Comparison of ENCODE assay signal across 21 cellular contexts in genomic region chr4:107380836-107381438, GRCh38.
A peak's percentile ranks its signal among the peaks of the same experiment; 100 is the strongest.
DNase-seq lines count a peak whose midpoint lies in the region; ATAC-seq, FAIRE-seq and TF ChIP-seq lines count a peak whose summit lies in the region.
"Had no signal": no experiment of that assay in that cellular context is flagged by ENCODE, and none has a peak within 500 bp of the region (broad histone marks: within the 10 kb centered on the region; RNA-seq: fewer than 3 reads in every experiment).

No MANE protein-coding gene starts in this region.

- H3K4me1 ChIP-seq in K562 (replicated peaks in 1 of 2; ENCODE audit: control insufficient read depth in 2 of 2, insufficient read depth in 2 of 2, low read length in 2 of 2) (no peaks in the 10 kb centered on the region), smooth muscle cell (ENCODE audit: low read depth) (peaks cover 10% of the 10 kb centered on the region)
- H3K4me1 ChIP-seq: body of pancreas, upper lobe of left lung had no signal

- DNase-seq in NCI-H524 (lab: John Stamatoyannopoulos, UW) (peak; percentile 7 to 18), NCI-H524 treated with DMSO at 0.1 percent for 48 hours (lab: John Stamatoyannopoulos, UW) (no peak), NCI-H2171 treated with DMSO at 0.1 percent for 48 hours (lab: John Stamatoyannopoulos, UW) (peak; percentile 32), K562 (ENCODE audit: extremely low read depth in 1 of 4, low spot score in 3 of 4) (peak in 1 of 4 experiments; percentile 4), smooth muscle cell (lab: John Stamatoyannopoulos, UW; ENCODE audit: unreplicated experiment) (no peak), GM19238 (ENCODE audit: insufficient read length, low spot score) (no peak), substantia nigra (lab: John Stamatoyannopoulos, UW) (no peak)
- DNase-seq: activated CD4-positive, CD25-positive, alpha-beta regulatory T cell treated with anti-CD3 and anti-CD28 coated beads, Interleukin-2, amount 50 U/mL, for 72 hours; body of pancreas; Caco-2; Karpas-422; left colon; NCI-H146; NCI-H748 treated with DMSO at 0.1 percent for 48 hours; ovary; RPMI8226; small intestine; upper lobe of left lung had no signal

- BruUV-seq in K562 (replicated peaks; lab: Mats Ljungman, UMichigan) = no TSS peak

- WGBS in K562 (ENCODE audit: insufficient coverage, low coverage, missing lambda C conversion rate) = 3% methylated on average over 16 of the region's 20 CpGs
- 92% methylated on average over 20 of the region's 20 CpGs for WGBS in smooth muscle cell (ENCODE audit: low lambda C conversion rate)

- TF ChIP-seq EP300 in K562 (IDR thresholded peaks at IDR 0.05; ENCODE audit: low read length) = no peak

- no peak for FAIRE-seq in K562 (lab: Jason Lieb, UNC)
- FAIRE-seq: GM19239, small intestine had no signal

- no peak for TF ChIP-seq RAD21 in K562 (CRISPR knock-in tag; conservative IDR thresholded peaks at IDR 0.05 in 1 of 2, IDR thresholded peaks at IDR 0.05 in 1 of 2)

- H3K27me3 ChIP-seq in K562 (ENCODE audit: control insufficient read depth in 2 of 2, insufficient read depth in 2 of 2, low read length in 2 of 2) (no peaks in the 10 kb centered on the region), smooth muscle cell (ENCODE audit: low read depth) (no peaks in the 10 kb centered on the region)
- H3K27me3 ChIP-seq: body of pancreas, ovary, upper lobe of left lung had no signal

- no peak for TF ChIP-seq POLR2A in K562 (conservative IDR thresholded peaks at IDR 0.05)

- no peaks in the 10 kb centered on the region for H3F3A ChIP-seq in smooth muscle cell (ENCODE audit: low read depth)

- H3K9me3 ChIP-seq in K562 (replicated peaks; ENCODE audit: control insufficient read depth, insufficient read depth, low read depth, low read length) = no peaks in the 10 kb centered on the region
- H3K9me3 ChIP-seq in smooth muscle cell (replicated peaks; ENCODE audit: low read depth) = no peaks in the 10 kb centered on the region
- H3K9me3 ChIP-seq: body of pancreas, Caco-2, ovary, upper lobe of left lung had no signal

- H3K79me2 ChIP-seq in K562 (ENCODE audit: control insufficient read depth, insufficient read depth, low read length) = no peaks in the 10 kb centered on the region
- H3K79me2 ChIP-seq in smooth muscle cell (ENCODE audit: low read depth) = no peaks in the 10 kb centered on the region

- POLR2A ChIA-PET in K562 (lab: Yijun Ruan, JAX) = no interaction called here

- no peak for TF ChIP-seq CTCF in K562 (IDR thresholded peaks at IDR 0.05 in 2 of 3, conservative IDR thresholded peaks at IDR 0.05 in 1 of 3; ENCODE audit: insufficient read depth in 2 of 3, low read depth in 1 of 3, low read length in 3 of 3)
- no peak for TF ChIP-seq CTCF in smooth muscle cell (IDR thresholded peaks at IDR 0.05; ENCODE audit: borderline replicate concordance, insufficient read depth, poor library complexity, severe bottlenecking)

- H2AFZ ChIP-seq in K562 (ENCODE audit: low read depth, low read length) (0 out of 2 replicates have a peak overlapping the region, but pooled peaks have one; percentile 24), smooth muscle cell (ENCODE audit: low read depth) (no peak overlapping the region)

- CTCF ChIA-PET in K562 (lab: Yijun Ruan, JAX; ENCODE audit: low intra/inter-chr PET ratio) = no interaction called here

- no peak overlapping the region for H3K4me2 ChIP-seq in K562 (ENCODE audit: insufficient read depth, low read length)
- no peak overlapping the region for H3K4me2 ChIP-seq in smooth muscle cell

- intact Hi-C loops in K562 (cut with micrococcal nuclease) = no loop called here

- no peaks in the 10 kb centered on the region for H4K20me1 ChIP-seq in K562 (replicated peaks; ENCODE audit: control insufficient read depth, insufficient read depth, low read length)
- H4K20me1 ChIP-seq in smooth muscle cell (ENCODE audit: low read depth) = no peaks in the 10 kb centered on the region

- in situ Hi-C loops in K562 (cut with MboI) = no loop called here

- H3K4me3 ChIP-seq in K562 = no peak overlapping the region
- no peak overlapping the region for H3K4me3 ChIP-seq in smooth muscle cell
- H3K4me3 ChIP-seq: body of pancreas, ovary, upper lobe of left lung had no signal

- ATAC-seq in K562 (no peak), GM18502 (IDR thresholded peaks at IDR 0.05; ENCODE audit: poor library complexity, unreplicated experiment) (no peak)
- ATAC-seq: body of pancreas; left colon; stimulated activated memory B cell treated with anti-CD40 and anti-IgM and Interleukin-4, amounts not matched to agents 10 μg/mL and 1 μg/mL and 100 μg/mL, for 72 hours had no signal

- H3K9ac ChIP-seq in K562 (ENCODE audit: insufficient read depth in 1 of 2, low read depth in 2 of 2, low read length in 2 of 2) (no peak overlapping the region), smooth muscle cell (ENCODE audit: low read depth) (no peak overlapping the region)

- H3K36me3 ChIP-seq in K562 (ENCODE audit: control insufficient read depth, insufficient read depth, low read length) (no peaks in the 10 kb centered on the region), smooth muscle cell (ENCODE audit: low read depth) (no peaks in the 10 kb centered on the region)
- H3K36me3 ChIP-seq: ovary, upper lobe of left lung had no signal

- H3K27ac ChIP-seq in K562 (ENCODE audit: extremely low read depth, low read depth, low read length) (no peak overlapping the region), smooth muscle cell (ENCODE audit: low read depth) (peak overlapping the region; percentile 14), substantia nigra (ENCODE audit: low read depth, low read length, poor library complexity, severe bottlenecking) (no peak overlapping the region)
- H3K27ac ChIP-seq: body of pancreas, ovary, upper lobe of left lung had no signal

- no peaks in the 10 kb centered on the region for H3K9me1 ChIP-seq in K562 (ENCODE audit: control insufficient read depth, insufficient read depth, low read length)

TF ChIP-seq in K562, 482 proteins besides CTCF, POLR2A, EP300 and RAD21 (continues in another document):
- TF ChIP-seq CEBPG (CRISPR knock-in tag; IDR thresholded peaks at IDR 0.05) (no peak), CEBPG (tag; conservative IDR thresholded peaks at IDR 0.05 in 1 of 2, IDR thresholded peaks at IDR 0.05 in 1 of 2) (no peak), NBN (IDR thresholded peaks at IDR 0.05; ENCODE audit: low read depth) (no peak), TFE3 (CRISPR knock-in tag; IDR thresholded peaks at IDR 0.05) (no peak), ZNF696 (CRISPR knock-in tag; conservative IDR thresholded peaks at IDR 0.05) (no peak), BCL6 (CRISPR knock-in tag; IDR thresholded peaks at IDR 0.05) (no peak), TOE1 (IDR thresholded peaks at IDR 0.05; ENCODE audit: borderline replicate concordance) (no peak), TOE1 (CRISPR knock-in tag; IDR thresholded peaks at IDR 0.05; ENCODE audit: borderline replicate concordance, low read depth) (no peak), ETS1 (conservative IDR thresholded peaks at IDR 0.05; ENCODE audit: control insufficient read depth, low read depth, low read length) (no peak), ZNF436 (CRISPR knock-in tag; IDR thresholded peaks at IDR 0.05) (no peak), TAF15 (IDR thresholded peaks at IDR 0.05; ENCODE audit: low read depth, low read length) (no peak), MLX (CRISPR knock-in tag; conservative IDR thresholded peaks at IDR 0.05) (no peak), MYBL2 (IDR thresholded peaks at IDR 0.05; ENCODE audit: low read depth) (no peak), MYBL2 (CRISPR knock-in tag; IDR thresholded peaks at IDR 0.05; ENCODE audit: borderline replicate concordance) (no peak), ZBTB26 (CRISPR knock-in tag; IDR thresholded peaks at IDR 0.05) (no peak), U2AF1 (optimal IDR thresholded peaks at IDR 0.05; ENCODE audit: low read depth, low read length) (no peak), SRSF7 (optimal IDR thresholded peaks at IDR 0.05; ENCODE audit: low read depth, low read length) (no peak), LARP7 (IDR thresholded peaks at IDR 0.05) (no peak), ZFX (CRISPR knock-in tag; IDR thresholded peaks at IDR 0.05) (no peak)

Comparison
In these comparisons a context has a peak if more than half of its experiments do, and no peak if none do; other contexts are left out.
1. DNase-seq: peak in NCI-H524 (2 of 2) and NCI-H2171 treated with DMSO at 0.1 percent for 48 hours (single experiment); none in NCI-H524 treated with DMSO at 0.1 percent for 48 hours (single experiment), smooth muscle cell (single experiment), GM19238 (single experiment) and substantia nigra (0 of 49).